In genomic region chr4:74391346-74391745, GRCh38 we compare ENCODE assay signal across 29 cellular contexts. TPM values are rescaled to one million over a fixed set of nuclear protein-coding genes. Genes with fewer than 3 reads are reported as not detected.
"Had no signal": no experiment of that assay in that cellular context is flagged by ENCODE, and none has a peak within 500 bp of the region (broad histone marks: within the 10 kb centered on the region; RNA-seq: fewer than 3 reads in every experiment).

No MANE protein-coding gene starts in this region.

- H2AFZ ChIP-seq: PC-9 had no signal

- H3K4me1 Mint-ChIP-seq: activated CD4-positive, alpha-beta T cell treated with anti-CD3 and anti-CD28 coated beads, Interleukin-2, amount 10 ng/mL, durations not matched to agents 24 days and 14 days; activated naive CD4-positive, alpha-beta T cell treated with anti-CD3 and anti-CD28 coated beads, Interleukin-2, amount 10 ng/mL, durations not matched to agents 7 days and 5 days; activated naive CD8-positive, alpha-beta T cell treated with anti-CD3 and anti-CD28 coated beads, Interleukin-2, amount 50 U/mL, for 24 hours; brain had no signal

- H3K9me3 ChIP-seq: SJCRH30 had no signal

- H3K4me2 ChIP-seq: PC-9 had no signal

- H3K36me3 ChIP-seq: SJCRH30 had no signal

- H3K4me1 ChIP-seq: SJCRH30 had no signal

- H3K9me3 Mint-ChIP-seq: activated CD4-positive, alpha-beta T cell treated with anti-CD3 and anti-CD28 coated beads, Interleukin-2, amount 10 ng/mL, durations not matched to agents 24 days and 14 days; activated CD8-positive, alpha-beta T cell treated with anti-CD3 and anti-CD28 coated beads for 36 hours; activated naive CD4-positive, alpha-beta T cell treated with anti-CD3 and anti-CD28 coated beads, Interleukin-2, amount 10 ng/mL, durations not matched to agents 7 days and 5 days; activated naive CD8-positive, alpha-beta T cell treated with anti-CD3 and anti-CD28 coated beads, Interleukin-2, amount 50 U/mL, for 24 hours; activated T-helper 1 cell treated with anti-CD3 and anti-CD28 coated beads, Interleukin-12 subunit alpha, Interleukin-12 subunit beta, Interleukin-2, Interleukin-4 antibody, amounts not matched to agents 30 ng/mL and 10 ng/mL and 1 ng/mL, durations not matched to agents 14 hours and 24 hours and 36 hours; brain had no signal

- H3K27ac ChIP-seq: PC-9, SJCRH30, SK-N-MC had no signal

- H3K4me3 ChIP-seq: PC-9, SJCRH30, SK-N-MC had no signal

- H3K27ac Mint-ChIP-seq: activated CD4-positive, alpha-beta T cell treated with anti-CD3 and anti-CD28 coated beads, Interleukin-2, amount 10 ng/mL, durations not matched to agents 24 days and 14 days; activated CD8-positive, alpha-beta T cell treated with anti-CD3 and anti-CD28 coated beads for 36 hours; activated naive CD4-positive, alpha-beta T cell treated with anti-CD3 and anti-CD28 coated beads, Interleukin-2, amount 10 ng/mL, durations not matched to agents 7 days and 5 days; activated naive CD8-positive, alpha-beta T cell; activated naive CD8-positive, alpha-beta T cell treated with anti-CD3 and anti-CD28 coated beads, Interleukin-2, amount 50 U/mL, for 24 hours; activated T-helper 1 cell treated with anti-CD3 and anti-CD28 coated beads, Interleukin-12 subunit alpha, Interleukin-12 subunit beta, Interleukin-2, Interleukin-4 antibody, amounts not matched to agents 30 ng/mL and 10 ng/mL and 1 ng/mL, durations not matched to agents 14 hours and 24 hours and 36 hours; brain had no signal

- DNase-seq: activated CD4-positive, alpha-beta T cell treated with anti-CD3 and anti-CD28 coated beads, Interleukin-2, amount 10 ng/mL, durations not matched to agents 24 days and 14 days; activated CD4-positive, alpha-beta T cell treated with anti-CD3 and anti-CD28 coated beads, Interleukin-2, amount 50 U/mL, for 4 hours; activated CD8-positive, alpha-beta T cell treated with anti-CD3 and anti-CD28 coated beads for 36 hours; activated naive CD4-positive, alpha-beta T cell treated with anti-CD3 and anti-CD28 coated beads, Interleukin-2, amount 10 ng/mL, durations not matched to agents 7 days and 5 days; activated naive CD8-positive, alpha-beta T cell treated with anti-CD3 and anti-CD28 coated beads, Interleukin-2, amount 50 U/mL, for 24 hours; activated T-cell treated with anti-CD3 and anti-CD28 coated beads, Interleukin-2, amount 50 U/mL, for 1 hour; anterior cingulate cortex; central memory CD4-positive, alpha-beta T cell; Karpas-422; NCI-H1105; NCI-H1417 treated with DMSO at 0.1 percent for 48 hours; NCI-H187 treated with DMSO at 0.1 percent for 48 hours; NCI-H2081; NCI-H2171 treated with DMSO at 0.1 percent for 48 hours; NCI-H2227 treated with DMSO at 0.1 percent for 48 hours; NCI-H446 treated with DMSO at 0.1 percent for 48 hours; NCI-H524; PC-9; SHP77; SJCRH30; T1000 had no signal

- H3K4me3 Mint-ChIP-seq: activated CD4-positive, alpha-beta T cell treated with anti-CD3 and anti-CD28 coated beads, Interleukin-2, amount 10 ng/mL, durations not matched to agents 24 days and 14 days; activated CD8-positive, alpha-beta T cell treated with anti-CD3 and anti-CD28 coated beads for 36 hours; activated naive CD4-positive, alpha-beta T cell treated with anti-CD3 and anti-CD28 coated beads, Interleukin-2, amount 10 ng/mL, durations not matched to agents 7 days and 5 days; activated naive CD8-positive, alpha-beta T cell; activated naive CD8-positive, alpha-beta T cell treated with anti-CD3 and anti-CD28 coated beads, Interleukin-2, amount 50 U/mL, for 24 hours; activated T-helper 1 cell treated with anti-CD3 and anti-CD28 coated beads, Interleukin-12 subunit alpha, Interleukin-12 subunit beta, Interleukin-2, Interleukin-4 antibody, amounts not matched to agents 30 ng/mL and 10 ng/mL and 1 ng/mL, durations not matched to agents 14 hours and 24 hours and 36 hours; brain had no signal

- H3K27me3 ChIP-seq: SJCRH30 had no signal

- H3K36me3 Mint-ChIP-seq: activated naive CD4-positive, alpha-beta T cell treated with anti-CD3 and anti-CD28 coated beads, Interleukin-2, amount 10 ng/mL, durations not matched to agents 7 days and 5 days; activated naive CD8-positive, alpha-beta T cell; brain had no signal

RNA-seq across cellular contexts. Expression of gene EREG, which starts 26.4 kb away (rescaled TPM):
- total RNA-seq: activated CD4-positive, alpha-beta T cell treated with anti-CD3 and anti-CD28 coated beads, Interleukin-2, amount 10 ng/mL, durations not matched to agents 24 days and 14 days; activated CD8-positive, alpha-beta memory T cell treated with anti-CD3 and anti-CD28 coated beads for 36 hours; activated CD8-positive, alpha-beta T cell treated with anti-CD3 and anti-CD28 coated beads for 36 hours; activated T-helper 1 cell treated with anti-CD3 and anti-CD28 coated beads, Interleukin-12 subunit alpha, Interleukin-12 subunit beta, Interleukin-2, Interleukin-4 antibody, amounts not matched to agents 30 ng/mL and 10 ng/mL and 1 ng/mL, durations not matched to agents 14 hours and 24 hours and 36 hours; SJCRH30; T-helper 1 cell treated with Interleukin-12 subunit alpha and Interleukin-12 subunit beta and Interleukin-4 antibody, amounts not matched to agents 30 ng/mL and 1 ng/mL, for 36 hours; T-helper 2 cell treated with Interferon-gamma antibody and Interleukin-4, amounts not matched to agents 100 ng/mL and 5 ng/mL, for 36 hours had no signal

RNA-seq across cellular contexts. Expression of gene AREG, which starts 53.6 kb away (rescaled TPM):
- total RNA-seq: cerebellum; SJCRH30; T-helper 2 cell treated with Interferon-gamma antibody and Interleukin-4, amounts not matched to agents 100 ng/mL and 5 ng/mL, for 36 hours had no signal
